Comparison of ENCODE assay signal across 8 cellular contexts in genomic region chr1:116556289-116557006, GRCh38. TPM values are rescaled to one million over a fixed set of nuclear protein-coding genes. Genes with fewer than 3 reads are reported as not detected.
DNase-seq lines count a peak whose midpoint lies in the region; ATAC-seq, FAIRE-seq and TF ChIP-seq lines count a peak whose summit lies in the region.

No MANE protein-coding gene starts in this region.

- peak; percentile 95 for DNase-seq in astrocyte of the spinal cord (ENCODE audit: low read depth, low spot score)
- DNase-seq in naive thymus-derived CD4-positive, alpha-beta T cell, result peak in 1 of 9 donors; percentile 72
- DNase-seq in urothelium cell line (ENCODE audit: low spot score), result peak; percentile 94
- no peak for DNase-seq in SJCRH30
- DNase-seq in HTR-8/SVneo (ENCODE audit: insufficient read length, low spot score), result no peak

- H3K4me3 ChIP-seq in astrocyte of the spinal cord (ENCODE audit: low read depth, low read length) (no peak overlapping the region), SJCRH30 (no peak overlapping the region)
- no peak overlapping the region for H3K4me3 ChIP-seq in naive thymus-derived CD4-positive, alpha-beta T cell (ENCODE audit: low read length)

- H3K4me3 Mint-ChIP-seq in naive thymus-derived CD4-positive, alpha-beta T cell, result peak overlapping the region in 1 of 10 donors; percentile 33

- TF ChIP-seq CTCF in astrocyte of the spinal cord (IDR thresholded peaks at IDR 0.05; ENCODE audit: low read depth, low read length), result no peak

- H3K36me3 ChIP-seq in naive thymus-derived CD4-positive, alpha-beta T cell (ENCODE audit: control insufficient read depth in 2 of 3, insufficient read depth in 3 of 3, low read length in 3 of 3), result no peaks in the 10 kb centered on the region
- H3K36me3 ChIP-seq in SJCRH30, result peaks cover 5% of the 10 kb centered on the region; the same call in 1 of the 2 replicates

- no peaks in the 10 kb centered on the region for H3K9me3 ChIP-seq in naive thymus-derived CD4-positive, alpha-beta T cell (ENCODE audit: control insufficient read depth in 2 of 3, low read length in 3 of 3)
- H3K9me3 ChIP-seq in SJCRH30 (replicated peaks), result no peaks in the 10 kb centered on the region

- in situ Hi-C loops in astrocyte of the spinal cord (cut with HindIII; ENCODE audit: low sequenced_read_pairs), result no loop called here

- H3K27ac ChIP-seq in naive thymus-derived CD4-positive, alpha-beta T cell (ENCODE audit: low read depth, low read length), result no peak overlapping the region
- H3K27ac ChIP-seq in SJCRH30, result no peak overlapping the region

- FAIRE-seq in urothelium cell line (lab: Jason Lieb, UNC) (no peak), HTR-8/SVneo (lab: Jason Lieb, UNC) (no peak)

- CTCF ChIA-PET in naive thymus-derived CD4-positive, alpha-beta T cell (lab: Charles Lee), result interaction anchor here (0.7 to 1.2 kb wide), 2 partner anchors 13 to 407 kb away, joined by 3 read pairs; no protein-coding TSS in a partner anchor

- peaks cover 0 to 2% (median 0%) of the 10 kb centered on the region in 11 donors for H3K9me3 Mint-ChIP-seq in naive thymus-derived CD4-positive, alpha-beta T cell

- ATAC-seq in GM18870 (IDR thresholded peaks at IDR 0.05; ENCODE audit: unreplicated experiment), result peak; percentile 57
- peak; percentile 53 for ATAC-seq in HG03039 (IDR thresholded peaks at IDR 0.05; ENCODE audit: unreplicated experiment)
- peak; percentile 94 for ATAC-seq in SK-N-SH treated with all-trans-retinoic acid at 6 μM for 48 hours
- peak; percentile 91 for ATAC-seq in naive thymus-derived CD4-positive, alpha-beta T cell

- peaks cover 0 to 75% (median 18%) of the 10 kb centered on the region in 7 donors for H3K4me1 Mint-ChIP-seq in naive thymus-derived CD4-positive, alpha-beta T cell

- POLR2A ChIA-PET in naive thymus-derived CD4-positive, alpha-beta T cell (lab: Charles Lee), result no interaction called here

- intact Hi-C loops in naive thymus-derived CD4-positive, alpha-beta T cell (cut with micrococcal nuclease), result loop anchor here in 1 of 2 donors (1.0 to 5.0 kb wide), 3 partner anchors 14 to 52 kb away; no protein-coding TSS in a partner anchor

- no peaks in the 10 kb centered on the region for H3K27me3 Mint-ChIP-seq in naive thymus-derived CD4-positive, alpha-beta T cell

- H3K36me3 Mint-ChIP-seq in naive thymus-derived CD4-positive, alpha-beta T cell, result peaks cover 0 to 19% (median 0%) of the 10 kb centered on the region in 5 donors

- peak overlapping the region in 1 of 9 donors; percentile 70 for H3K27ac Mint-ChIP-seq in naive thymus-derived CD4-positive, alpha-beta T cell

- no peaks in the 10 kb centered on the region for H3K27me3 ChIP-seq in naive thymus-derived CD4-positive, alpha-beta T cell (ENCODE audit: control insufficient read depth in 2 of 2, insufficient read depth in 2 of 2, low read length in 2 of 2)
- H3K27me3 ChIP-seq in SJCRH30, result no peaks in the 10 kb centered on the region

- H3K4me1 ChIP-seq in naive thymus-derived CD4-positive, alpha-beta T cell (ENCODE audit: control insufficient read depth in 2 of 2, insufficient read depth in 2 of 2, low read length in 2 of 2), result peaks cover 0 to 27% of the 10 kb centered on the region in 2 donors
- H3K4me1 ChIP-seq in SJCRH30, result no peaks in the 10 kb centered on the region

TF ChIP-seq in SK-N-SH treated with all-trans-retinoic acid at 6 μM for 48 hours, 23 proteins besides CTCF, POLR2A, EP300 and RAD21:
- TF ChIP-seq ZFP3 (CRISPR knock-in tag; IDR thresholded peaks at IDR 0.05), result 0 out of 2 replicates have a peak, but pooled peaks have one; percentile 37
- no peak for TF ChIP-seq ARNTL (CRISPR knock-in tag; IDR thresholded peaks at IDR 0.05; ENCODE audit: borderline replicate concordance, low read depth)

RNA-seq across cellular contexts. Expression of gene CD58, which starts 14.4 kb away (rescaled TPM):
- total RNA-seq in naive thymus-derived CD4-positive, alpha-beta T cell, result 10 to 100 TPM in 2 of 5 experiments, 1 to 10 TPM in 3; 3.3 to 35.0 (median 4.4) TPM
- 1 to 10 TPM; 1.3 to 2.8 TPM for polyA plus RNA-seq in naive thymus-derived CD4-positive, alpha-beta T cell
- 23.1 and 30.1 TPM in 2 replicates for total RNA-seq in SJCRH30 (2014; rRNA removed; shearing (Covaris generic))

Comparison
In these comparisons a context has a peak if more than half of its experiments do, and no peak if none do; other contexts are left out.
1. DNase-seq: peak in astrocyte of the spinal cord (single experiment) and urothelium cell line (single experiment); none in SJCRH30 (0 of 2) and HTR-8/SVneo (single experiment).
2. Peak in every context shown above with its lines, with median percentiles within 50 percentile points of each other: ATAC-seq.